ENCODE assay signal across 18 cellular contexts in genomic region chr1:227897704-227898438, GRCh38. TPM values are rescaled to one million over a fixed set of nuclear protein-coding genes. Genes with fewer than 3 reads are reported as not detected.
A peak's percentile ranks its signal among the peaks of the same experiment; 100 is the strongest.
DNase-seq lines count a peak whose midpoint lies in the region; ATAC-seq and TF ChIP-seq lines count a peak whose summit lies in the region.
"Had no signal": no experiment of that assay in that cellular context is flagged by ENCODE, and none has a peak within 500 bp of the region (broad histone marks: within the 10 kb centered on the region; RNA-seq: fewer than 3 reads in every experiment).

No MANE protein-coding gene starts in this region.

- H3K4me3 Mint-ChIP-seq in type B pancreatic cell (no peak overlapping the region), progenitor cell of endocrine pancreas (ENCODE audit: low read depth) (no peak overlapping the region), immature natural killer cell (peak overlapping the region in 2 of 5 donors; percentile 24 to 64)
- H3K4me3 Mint-ChIP-seq: activated naive CD8-positive, alpha-beta T cell treated with anti-CD3 and anti-CD28 coated beads for 36 hours; memory B cell had no signal

- H3K4me1 Mint-ChIP-seq in type B pancreatic cell (ENCODE audit: unreplicated experiment) (peaks cover 12% of the 10 kb centered on the region), progenitor cell of endocrine pancreas (ENCODE audit: low read depth) (peaks cover 3% of the 10 kb centered on the region), immature natural killer cell (peaks cover 14 to 15% of the 10 kb centered on the region in 2 donors)

- 85 to 87% methylated on average over 6 of the region's 6 CpGs for WGBS in heart right ventricle, 2 donors
- WGBS in body of pancreas, 2 donors: 75 to 88% methylated on average over 6 of the region's 6 CpGs

- peaks cover 0 to 8% (median 0%) of the 10 kb centered on the region in 9 donors for H3K4me1 ChIP-seq in heart right ventricle
- H3K4me1 ChIP-seq in body of pancreas: peaks cover 5% of the 10 kb centered on the region

- DNase-seq in cardiac septum (ENCODE audit: low spot score) (peak; percentile 46), heart right ventricle (no peak), body of pancreas (peak; percentile 0 to 6 (median 4)), omental fat pad (ENCODE audit: low spot score) (peak; percentile 0), type B pancreatic cell (ENCODE audit: extremely low spot score, unreplicated experiment) (peak; percentile 59), progenitor cell of endocrine pancreas (ENCODE audit: low spot score, unreplicated experiment) (no peak), immature natural killer cell (no peak), caudate nucleus (lab: John Stamatoyannopoulos, UW) (no peak)
- DNase-seq: foreskin melanocyte; MM.1S; NCI-H2029; NCI-H524 treated with DMSO at 0.1 percent for 48 hours; stimulated activated naive CD4-positive, alpha-beta T cell had no signal

- H3K4me3 ChIP-seq in heart right ventricle (no peak overlapping the region), body of pancreas (no peak overlapping the region)
- H3K4me3 ChIP-seq: cardiac muscle cell had no signal

- H3K9me3 Mint-ChIP-seq in type B pancreatic cell (no peaks in the 10 kb centered on the region), progenitor cell of endocrine pancreas (ENCODE audit: low read depth) (no peaks in the 10 kb centered on the region), immature natural killer cell (no peaks in the 10 kb centered on the region)
- H3K9me3 Mint-ChIP-seq: activated naive CD8-positive, alpha-beta T cell treated with anti-CD3 and anti-CD28 coated beads for 36 hours; memory B cell had no signal

- ATAC-seq in heart right ventricle (no peak), body of pancreas (no peak), omental fat pad (ENCODE audit: low FRiP score) (no peak)

- TF ChIP-seq CTCF in heart right ventricle (IDR thresholded peaks at IDR 0.05) (no peak), body of pancreas (IDR thresholded peaks at IDR 0.05) (no peak), omental fat pad (IDR thresholded peaks at IDR 0.05) (no peak), type B pancreatic cell (conservative IDR thresholded peaks at IDR 0.05) (no peak), progenitor cell of endocrine pancreas (IDR thresholded peaks at IDR 0.05; ENCODE audit: unreplicated experiment) (no peak)

- H3K27me3 ChIP-seq in heart right ventricle (no peaks in the 10 kb centered on the region), body of pancreas (no peaks in the 10 kb centered on the region)
- H3K27me3 ChIP-seq: cardiac muscle cell had no signal

- TF ChIP-seq POLR2A in body of pancreas (IDR thresholded peaks at IDR 0.05): no peak

- intact Hi-C loops in cardiac septum (cut with DNase I) (no loop called here), heart right ventricle (cut with DNase I) (no loop called here), body of pancreas (cut with DNase I) (no loop called here)

- H3K36me3 ChIP-seq in heart right ventricle: no peaks in the 10 kb centered on the region
- no peaks in the 10 kb centered on the region for H3K36me3 ChIP-seq in body of pancreas (replicated peaks in 1 of 2; ENCODE audit: insufficient read depth in 1 of 2, low read depth in 2 of 2)
- H3K36me3 ChIP-seq: cardiac muscle cell had no signal

- no peaks in the 10 kb centered on the region for H3K36me3 Mint-ChIP-seq in type B pancreatic cell
- H3K36me3 Mint-ChIP-seq in progenitor cell of endocrine pancreas (ENCODE audit: insufficient read depth): no peaks in the 10 kb centered on the region
- no peaks in the 10 kb centered on the region for H3K36me3 Mint-ChIP-seq in immature natural killer cell
- H3K36me3 Mint-ChIP-seq: activated naive CD8-positive, alpha-beta T cell treated with anti-CD3 and anti-CD28 coated beads for 36 hours; memory B cell had no signal

- H3K9me3 ChIP-seq in heart right ventricle: no peaks in the 10 kb centered on the region
- H3K9me3 ChIP-seq in body of pancreas: no peaks in the 10 kb centered on the region
- H3K9me3 ChIP-seq: Caco-2 had no signal

- H3K27ac Mint-ChIP-seq in type B pancreatic cell (no peak overlapping the region), progenitor cell of endocrine pancreas (no peak overlapping the region), immature natural killer cell (no peak overlapping the region)
- H3K27ac Mint-ChIP-seq: activated naive CD8-positive, alpha-beta T cell treated with anti-CD3 and anti-CD28 coated beads for 36 hours; memory B cell had no signal

- no peaks in the 10 kb centered on the region for H3K27me3 Mint-ChIP-seq in type B pancreatic cell
- H3K27me3 Mint-ChIP-seq in progenitor cell of endocrine pancreas: peaks cover 6% of the 10 kb centered on the region
- peaks cover 0 to 7% (median 4%) of the 10 kb centered on the region in 3 donors for H3K27me3 Mint-ChIP-seq in immature natural killer cell (ENCODE audit: low read depth in 3 of 3)
- H3K27me3 Mint-ChIP-seq: activated naive CD8-positive, alpha-beta T cell treated with anti-CD3 and anti-CD28 coated beads for 36 hours had no signal

- H3K27ac ChIP-seq in heart right ventricle (no peak overlapping the region), body of pancreas (no peak overlapping the region), caudate nucleus (ENCODE audit: low read depth, low read length) (no peak overlapping the region)
- H3K27ac ChIP-seq: cardiac muscle cell had no signal

RNA-seq across cellular contexts. Expression of gene WNT9A, which starts 49.9 kb away (rescaled TPM):
- 6.5 TPM for total RNA-seq in cardiac septum
- 10 to 100 TPM in 5 of 10 donors, 1 to 10 TPM in 3, under 1 TPM in 2; 0.39 to 27.9 (median 8.6) TPM for total RNA-seq in heart right ventricle
- polyA plus RNA-seq in heart right ventricle: under 1 TPM; 0.39 to 0.80 TPM
- 1 to 10 TPM in 1 of 2 donors, under 1 TPM in 1; 0.66 to 2.1 TPM for total RNA-seq in body of pancreas
- total RNA-seq in omental fat pad: 10 to 100 TPM in 2 of 4 donors, 1 to 10 TPM in 2; 1.3 to 16.5 (median 5.8) TPM
- 3.0 and 4.3 TPM in 2 replicates for total RNA-seq in type B pancreatic cell (ENCODE audit: low replicate concordance)
- 1.2 TPM in 2 replicates for total RNA-seq in progenitor cell of endocrine pancreas
- not detected for polyA plus RNA-seq in immature natural killer cell
- total RNA-seq: activated naive CD8-positive, alpha-beta T cell treated with anti-CD3 and anti-CD28 coated beads for 36 hours; OCI-LY7 had no signal
- polyA plus RNA-seq: cardiac muscle cell had no signal

Comparison
In these comparisons a context has a peak if more than half of its experiments do, and no peak if none do; other contexts are left out.
1. DNase-seq: peak in cardiac septum (single experiment), body of pancreas (4 of 4), omental fat pad (single experiment) and type B pancreatic cell (single experiment); none in heart right ventricle (0 of 2), progenitor cell of endocrine pancreas (single experiment), immature natural killer cell (0 of 3) and caudate nucleus (0 of 61).